Comparison of ENCODE assay signal across 13 cellular contexts in genomic region chr11:122741613-122742012, GRCh38.
DNase-seq lines count a peak whose midpoint lies in the region; ATAC-seq and TF ChIP-seq lines count a peak whose summit lies in the region.
"Had no signal": no experiment of that assay in that cellular context is flagged by ENCODE, and none has a peak within 500 bp of the region (broad histone marks: within the 10 kb centered on the region; RNA-seq: fewer than 3 reads in every experiment).

No MANE protein-coding gene starts in this region.

- peak; percentile 75 to 82 for ATAC-seq in left cardiac atrium
- ATAC-seq in psoas muscle: peak in 3 of 4 donors; percentile 58 to 66 (median 65)
- no peak for ATAC-seq in GM18873 (IDR thresholded peaks at IDR 0.05; ENCODE audit: low FRiP score, unreplicated experiment)
- ATAC-seq: CD8-positive, alpha-beta T cell had no signal

- H3K36me3 ChIP-seq in adrenal gland (replicated peaks in 1 of 2) (no peaks in the 10 kb centered on the region), psoas muscle (ENCODE audit: insufficient read depth in 1 of 2, low read depth in 1 of 2) (no peaks in the 10 kb centered on the region)
- H3K36me3 ChIP-seq: cardiac muscle cell had no signal

- H3K4me3 ChIP-seq in adrenal gland: no peak overlapping the region
- H3K4me3 ChIP-seq in psoas muscle: no peak overlapping the region
- H3K4me3 ChIP-seq: cardiac muscle cell had no signal

- H3K27ac ChIP-seq in adrenal gland (peak overlapping the region; percentile 4 to 87 (median 63)), psoas muscle (peak overlapping the region; percentile 9)
- H3K27ac ChIP-seq: cardiac muscle cell had no signal

- H3K27me3 ChIP-seq in adrenal gland: no peaks in the 10 kb centered on the region
- H3K27me3 ChIP-seq in psoas muscle (ENCODE audit: insufficient read depth in 3 of 3, low read length in 2 of 3): no peaks in the 10 kb centered on the region
- H3K27me3 ChIP-seq: cardiac muscle cell had no signal

- H3K9me3 ChIP-seq in adrenal gland (replicated peaks in 1 of 3): no peaks in the 10 kb centered on the region
- no peaks in the 10 kb centered on the region for H3K9me3 ChIP-seq in psoas muscle

- intact Hi-C loops in adrenal gland (cut with DNase I): no loop called here
- intact Hi-C loops in left cardiac atrium (cut with DNase I): no loop called here
- intact Hi-C loops in psoas muscle (cut with DNase I): no loop called here

- whole genome bisulfite sequencing in adrenal gland, 4 donors: 44 to 66% (median 54%) methylated on average over 6 of the region's 6 CpGs
- whole genome bisulfite sequencing in psoas muscle, 3 donors: 53 to 68% (median 67%) methylated on average over 6 of the region's 6 CpGs

- no peak for TF ChIP-seq POLR2A in adrenal gland (IDR thresholded peaks at IDR 0.05)

- TF ChIP-seq CTCF in adrenal gland (IDR thresholded peaks at IDR 0.05) (no peak), psoas muscle (IDR thresholded peaks at IDR 0.05) (no peak)

- H3K4me1 ChIP-seq in adrenal gland (replicated peaks in 1 of 2) (peaks cover 4 to 21% of the 10 kb centered on the region in 2 donors), psoas muscle (no peaks in the 10 kb centered on the region)

- DNase-seq in CD1c-positive myeloid dendritic cell (ENCODE audit: extremely low spot score): peak; percentile 74
- DNase-seq in adrenal gland: peak; percentile 24 to 77 (median 65)
- peak; percentile 52 for DNase-seq in left cardiac atrium
- peak; percentile 56 to 74 for DNase-seq in psoas muscle
- DNase-seq in KG1 (lab: John Stamatoyannopoulos, UW): no peak
- DNase-seq in NCI-H82 treated with DMSO at 0.1 percent for 48 hours (lab: John Stamatoyannopoulos, UW; ENCODE audit: unreplicated experiment): no peak
- DNase-seq in DMS53 treated with DMSO at 0.1 percent for 48 hours (lab: John Stamatoyannopoulos, UW; ENCODE audit: unreplicated experiment): no peak
- DNase-seq: activated CD4-positive, alpha-beta T cell treated with anti-CD3 and anti-CD28 coated beads, Interleukin-2, amount 50 U/mL, for 1 hour; CD8-positive, alpha-beta T cell; NCI-H1436 treated with DMSO at 0.1 percent for 48 hours; stimulated activated naive CD4-positive, alpha-beta T cell had no signal

Comparison
In these comparisons a context has a peak if more than half of its experiments do, and no peak if none do; other contexts are left out.
1. DNase-seq: peak in CD1c-positive myeloid dendritic cell (single experiment), adrenal gland (7 of 7), left cardiac atrium (single experiment) and psoas muscle (2 of 2); none in KG1 (single experiment), NCI-H82 treated with DMSO at 0.1 percent for 48 hours (single experiment) and DMS53 treated with DMSO at 0.1 percent for 48 hours (single experiment).